In genomic region chr18:6396843-6397242, GRCh38 we compare ENCODE assay signal across 2 cellular contexts.
TF ChIP-seq lines count a peak whose summit lies in the region.

No MANE protein-coding gene starts in this region.

TF ChIP-seq in HepG2, 621 proteins besides CTCF, POLR2A, EP300 and RAD21:
- no peak for TF ChIP-seq ZNF556 (CRISPR knock-in tag; IDR thresholded peaks at IDR 0.05; ENCODE audit: borderline replicate concordance)
- no peak for TF ChIP-seq ZNF782 (CRISPR knock-in tag; IDR thresholded peaks at IDR 0.05; ENCODE audit: borderline replicate concordance)
- TF ChIP-seq MAFK (conservative IDR thresholded peaks at IDR 0.05 in 1 of 2, IDR thresholded peaks at IDR 0.05 in 1 of 2; ENCODE audit: low read length in 2 of 2): peak; percentile 60 to 81
- peak; percentile 69 for TF ChIP-seq MAFF (IDR thresholded peaks at IDR 0.05; ENCODE audit: low read depth, low read length)
- TF ChIP-seq GATA4 (IDR thresholded peaks at IDR 0.05; ENCODE audit: borderline replicate concordance, low read depth): no peak
- no peak for TF ChIP-seq ZNF841 (CRISPR knock-in tag; IDR thresholded peaks at IDR 0.05; ENCODE audit: borderline replicate concordance)
- TF ChIP-seq KMT2A (CRISPR knock-in tag; IDR thresholded peaks at IDR 0.05): no peak

TF ChIP-seq in IMR-90, 13 proteins besides CTCF, POLR2A, EP300 and RAD21:
- TF ChIP-seq CEBPB (IDR thresholded peaks at IDR 0.05; ENCODE audit: low read depth, low read length): no peak
- TF ChIP-seq, protein P1, sequence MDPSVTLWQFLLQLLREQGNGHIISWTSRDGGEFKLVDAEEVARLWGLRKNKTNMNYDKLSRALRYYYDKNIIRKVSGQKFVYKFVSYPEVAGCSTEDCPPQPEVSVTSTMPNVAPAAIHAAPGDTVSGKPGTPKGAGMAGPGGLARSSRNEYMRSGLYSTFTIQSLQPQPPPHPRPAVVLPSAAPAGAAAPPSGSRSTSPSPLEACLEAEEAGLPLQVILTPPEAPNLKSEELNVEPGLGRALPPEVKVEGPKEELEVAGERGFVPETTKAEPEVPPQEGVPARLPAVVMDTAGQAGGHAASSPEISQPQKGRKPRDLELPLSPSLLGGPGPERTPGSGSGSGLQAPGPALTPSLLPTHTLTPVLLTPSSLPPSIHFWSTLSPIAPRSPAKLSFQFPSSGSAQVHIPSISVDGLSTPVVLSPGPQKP (IDR thresholded peaks at IDR 0.05; ENCODE audit: borderline replicate concordance, low read depth, low read length): no peak
- TF ChIP-seq MAFK (IDR thresholded peaks at IDR 0.05; ENCODE audit: low read depth, low read length): peak; percentile 40
TF ChIP-seq in IMR-90: peak in this region for 1.
